In the genomic region with DNA sequence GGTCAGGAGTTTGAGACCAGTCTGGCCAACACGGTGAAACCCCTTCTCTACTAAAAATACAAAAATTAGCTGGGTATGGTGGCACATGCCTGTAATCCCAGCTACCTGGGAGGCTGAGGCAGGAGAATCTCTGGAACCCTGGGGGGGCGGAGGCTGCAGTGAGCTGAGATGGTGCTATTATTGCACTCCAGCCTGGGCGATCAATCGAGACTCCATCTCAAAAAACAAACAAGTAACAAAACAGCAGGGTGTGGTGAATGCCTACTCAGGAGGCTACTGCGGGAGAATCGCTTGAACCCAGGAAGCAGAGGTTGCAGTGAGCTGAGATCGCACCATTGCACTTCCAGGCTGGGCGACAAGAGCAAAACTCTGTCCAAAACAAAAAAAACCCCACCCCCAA, we compare ENCODE assay signal across 11 cellular contexts. TPM values are rescaled to one million over a fixed set of nuclear protein-coding genes. Genes with fewer than 3 reads are reported as not detected.
DNase-seq lines count a peak whose midpoint lies in the region; ATAC-seq, FAIRE-seq and TF ChIP-seq lines count a peak whose summit lies in the region.
"Not testable (repeated sequence)": the region's sequence is repeated elsewhere in the genome, so short reads cannot be mapped to it uniquely, and the experiment has no call there.
"Had no signal": no experiment of that assay in that cellular context is flagged by ENCODE, and none has a peak within 500 bp of the region (broad histone marks: within the 10 kb centered on the region; RNA-seq: fewer than 3 reads in every experiment).

No MANE protein-coding gene starts in this region.

- not testable (repeated sequence) for H3K9me3 Mint-ChIP-seq in activated CD8-positive, alpha-beta memory T cell treated with anti-CD3 and anti-CD28 coated beads, Interleukin-2, amount 10 ng/mL, durations not matched to agents 7 days and 5 days (ENCODE audit: low read depth); activated naive CD8-positive, alpha-beta T cell (ENCODE audit: low read depth); nephron

- H2BK5ac ChIP-seq in H1 (ENCODE audit: low read depth, low read length) = not testable (repeated sequence)

- not testable (repeated sequence) for H3K56ac ChIP-seq in H1 (replicated peaks; ENCODE audit: insufficient read length, low read depth, low read length)

- H4K5ac ChIP-seq in H1 (ENCODE audit: insufficient read length, low read depth, low read length) = not testable (repeated sequence)

- not testable (repeated sequence) for H3K36me3 Mint-ChIP-seq in T-helper 17 cell (ENCODE audit: low read depth)
- H3K36me3 Mint-ChIP-seq in activated CD8-positive, alpha-beta memory T cell treated with anti-CD3 and anti-CD28 coated beads, Interleukin-2, amount 10 ng/mL, durations not matched to agents 7 days and 5 days = peaks cover 67% of the 10 kb centered on the region
- H3K36me3 Mint-ChIP-seq in activated naive CD8-positive, alpha-beta T cell = peaks cover 28% of the 10 kb centered on the region
- peaks cover 69% of the 10 kb centered on the region for H3K36me3 Mint-ChIP-seq in nephron (ENCODE audit: low read depth)

- H3K23ac ChIP-seq in H1 (ENCODE audit: insufficient read length) = not testable (repeated sequence)

- H4K91ac ChIP-seq in H1 (replicated peaks; ENCODE audit: insufficient read length, low read length) = not testable (repeated sequence)

- H3K4ac ChIP-seq in H1 (replicated peaks; ENCODE audit: insufficient read length, low read depth, low read length) = not testable (repeated sequence)

- H3K9ac ChIP-seq in HCT116 (ENCODE audit: low read length) = 0 out of 2 replicates have a peak overlapping the region, but pooled peaks have one; percentile 1
- H3K9ac ChIP-seq in H1 (replicated peaks in 1 of 4; ENCODE audit: extremely low read depth in 1 of 4, low read depth in 3 of 4, low read length in 3 of 4) = not testable (repeated sequence)

- not testable (repeated sequence) for H3K9me2 ChIP-seq in HCT116 (ENCODE audit: insufficient read depth)

- not testable (repeated sequence) for TF ChIP-seq EP300 in H1 (IDR thresholded peaks at IDR 0.05; ENCODE audit: borderline replicate concordance in 1 of 2, low read depth in 2 of 2, low read length in 2 of 2); transverse colon (IDR thresholded peaks at IDR 0.05; ENCODE audit: low read depth)

- not testable (repeated sequence) for H3K4me2 ChIP-seq in HCT116 (ENCODE audit: low read length); H1 (ENCODE audit: insufficient read depth in 1 of 2, low read depth in 2 of 2, low read length in 2 of 2)

- not testable (repeated sequence) for TF ChIP-seq RAD21 in HCT116 (IDR thresholded peaks at IDR 0.05; ENCODE audit: low read depth); H1 (IDR thresholded peaks at IDR 0.05 in 1 of 2, conservative IDR thresholded peaks at IDR 0.05 in 1 of 2; ENCODE audit: low read depth in 2 of 2, low read length in 2 of 2)

- H4K8ac ChIP-seq in H1 (ENCODE audit: extremely low read depth, insufficient read depth, low read length) = not testable (repeated sequence)

- H4K20me1 ChIP-seq in HCT116 (ENCODE audit: insufficient read depth) (peaks cover 29% of the 10 kb centered on the region; the same call in 1 of the 2 replicates), H1 (replicated peaks in 1 of 2; ENCODE audit: control insufficient read depth in 1 of 2, insufficient read depth in 2 of 2, low read length in 2 of 2) (peaks cover 10 to 15% of the 10 kb centered on the region in 2 experiments)

- in situ Hi-C loops in transverse colon (cut with MboI; ENCODE audit: low pct_ligation_motif_present in 1 of 4, low pct_unique_long_range_greater_than_20kb in 1 of 4, low sequenced_read_pairs in 3 of 4) = not testable (repeated sequence)

- TF ChIP-seq POLR2A in HCT116 (IDR thresholded peaks at IDR 0.05; ENCODE audit: borderline replicate concordance, extremely low read depth, insufficient read depth, insufficient read length); H1 (IDR thresholded peaks at IDR 0.05; ENCODE audit: control extremely low read depth in 1 of 2, low read depth in 2 of 2, low read length in 2 of 2); transverse colon (IDR thresholded peaks at IDR 0.05): not testable (repeated sequence)

- H3K4me1 Mint-ChIP-seq in T-helper 17 cell (peaks cover 32% of the 10 kb centered on the region), nephron (peaks cover 43% of the 10 kb centered on the region)
- H3K4me1 Mint-ChIP-seq in activated CD8-positive, alpha-beta memory T cell treated with anti-CD3 and anti-CD28 coated beads, Interleukin-2, amount 10 ng/mL, durations not matched to agents 7 days and 5 days = peaks cover 67% of the 10 kb centered on the region
- H3K4me1 Mint-ChIP-seq in activated naive CD8-positive, alpha-beta T cell (ENCODE audit: low read depth) = peaks cover 60% of the 10 kb centered on the region

- 92% methylated on average over 8 of the region's 8 CpGs; no CpG with 5 or more reads in 1 of the 2 experiments for WGBS in H1 (ENCODE audit: extremely low coverage in 1 of 2, insufficient coverage in 1 of 2, insufficient read length in 1 of 2, insufficient replicate concordance in 2 of 2, low coverage in 1 of 2, low lambda C conversion rate in 2 of 2, missing lambda C conversion rate in 1 of 2), 2 experiments
- WGBS in transverse colon (ENCODE audit: low coverage in 1 of 2), 2 donors = 69 to 73% methylated on average over 2 to 8 of the region's 8 CpGs

- intact Hi-C loops in A673 (cut with micrococcal nuclease; ENCODE audit: unreplicated experiment) (loop anchor here (5.0 kb wide), 1 partner anchor 256 kb away; a partner anchor contains a TSS), HCT116 (cut with micrococcal nuclease) (loop anchor here (10.0 kb wide), 1 partner anchor 153 kb away; no protein-coding TSS in a partner anchor)
- intact Hi-C loops in transverse colon (cut with DNase I; ENCODE audit: low total_unique reads) = not testable (repeated sequence)

- BruUV-seq in A673 (replicated peaks; lab: Mats Ljungman, UMichigan); HCT116 (replicated peaks; lab: Mats Ljungman, UMichigan): not testable (repeated sequence)

- TF ChIP-seq CTCF in A673 (conservative IDR thresholded peaks at IDR 0.05; ENCODE audit: low read depth, low read length); HCT116 (IDR thresholded peaks at IDR 0.05 in 2 of 3, conservative IDR thresholded peaks at IDR 0.05 in 1 of 3; ENCODE audit: borderline replicate concordance in 1 of 3, insufficient read depth in 1 of 3, low read depth in 2 of 3, low read length in 2 of 3); H1 (IDR thresholded peaks at IDR 0.05; ENCODE audit: control extremely low read depth in 1 of 3, insufficient read depth in 1 of 3, low read depth in 1 of 3, low read length in 3 of 3); nephron (IDR thresholded peaks at IDR 0.05; ENCODE audit: unreplicated experiment in 3 of 3); transverse colon (IDR thresholded peaks at IDR 0.05): not testable (repeated sequence)

- H3K79me2 ChIP-seq in HCT116 (ENCODE audit: insufficient read depth, low read length) (peaks cover 51% of the 10 kb centered on the region), H1 (ENCODE audit: control insufficient read depth in 1 of 2, insufficient read depth in 2 of 2, low read length in 2 of 2) (peaks cover 13 to 40% of the 10 kb centered on the region in 2 experiments; a peak in 3 of 4 replicates)

- not testable (repeated sequence) for H3K79me1 ChIP-seq in H1 (ENCODE audit: low read depth, low read length)

- not testable (repeated sequence) for H2AK5ac ChIP-seq in H1 (ENCODE audit: low read depth, low read length)

- not testable (repeated sequence) for FAIRE-seq in H1 (lab: Jason Lieb, UNC)

- H3K14ac ChIP-seq in H1 (ENCODE audit: insufficient read length) = not testable (repeated sequence)

- H3K27me3 Mint-ChIP-seq in T-helper 17 cell; activated CD8-positive, alpha-beta memory T cell treated with anti-CD3 and anti-CD28 coated beads, Interleukin-2, amount 10 ng/mL, durations not matched to agents 7 days and 5 days; activated naive CD8-positive, alpha-beta T cell; nephron (ENCODE audit: low read depth): not testable (repeated sequence)

- H2AFZ ChIP-seq in HCT116 (ENCODE audit: low read depth, low read length, poor library complexity, severe bottlenecking); H1 (ENCODE audit: low read length): not testable (repeated sequence)

- not testable (repeated sequence) for H2BK120ac ChIP-seq in H1 (replicated peaks; ENCODE audit: low read depth, low read length)

- CTCF ChIA-PET in A673 (lab: Charles Lee); HCT116 (lab: Charles Lee); H1 (lab: Charles Lee; ENCODE audit: partially characterized antibody): not testable (repeated sequence)
- CTCF ChIA-PET in activated CD8-positive, alpha-beta memory T cell treated with anti-CD3 and anti-CD28 coated beads, Interleukin-2, amount 10 ng/mL, durations not matched to agents 7 days and 5 days (lab: Charles Lee) = interaction anchor here (1.4 to 1.8 kb wide), 2 partner anchors 10 to 368 kb away, joined by 5 read pairs; no protein-coding TSS in a partner anchor

- H3K4me3 ChIP-seq in A673 (ENCODE audit: low read depth, low read length, poor library complexity, severe bottlenecking); HCT116 (replicated peaks in 1 of 2; ENCODE audit: low read depth in 1 of 2, low read length in 2 of 2); H1 (ENCODE audit: extremely low read depth in 1 of 4, insufficient read depth in 2 of 4, low read depth in 3 of 4, low read length in 4 of 4); transverse colon: not testable (repeated sequence)

- DNase-seq in A673 (ENCODE audit: low spot score); HCT116 (ENCODE audit: low read depth, low spot score); T-helper 17 cell; activated CD8-positive, alpha-beta memory T cell treated with anti-CD3 and anti-CD28 coated beads, Interleukin-2, amount 10 ng/mL, durations not matched to agents 7 days and 5 days; H1 (ENCODE audit: low read depth in 1 of 2, low spot score in 2 of 2); transverse colon: not testable (repeated sequence)

- H3K27me3 ChIP-seq in A673 (replicated peaks; ENCODE audit: insufficient read depth, low read depth, low read length, poor library complexity); HCT116 (ENCODE audit: insufficient read depth, low read length); H1 (replicated peaks in 1 of 4; ENCODE audit: control insufficient read depth in 3 of 4, extremely low read depth in 1 of 4, insufficient read depth in 3 of 4, low read length in 3 of 4); transverse colon: not testable (repeated sequence)

- POLR2A ChIA-PET in A673 (lab: Charles Lee; ENCODE audit: low non-redundant PET); HCT116 (lab: Charles Lee): not testable (repeated sequence)
- POLR2A ChIA-PET in H1 (lab: Charles Lee; ENCODE audit: partially characterized antibody) = interaction anchor here (1.6 to 4.3 kb wide), 9 partner anchors 10 to 130 kb away, joined by 3 to 66 read pairs (median 16); a partner anchor contains a TSS

- not testable (repeated sequence) for H3K9me3 ChIP-seq in A673 (ENCODE audit: low read depth, low read length, poor library complexity, severe bottlenecking); HCT116 (ENCODE audit: control insufficient read depth in 1 of 2, insufficient read depth in 1 of 2, low read depth in 1 of 2, low read length in 2 of 2); T-helper 17 cell (ENCODE audit: control insufficient read depth, low read length, poor library complexity, severe bottlenecking); H1 (ENCODE audit: insufficient read depth in 2 of 2, low read depth in 1 of 2, low read length in 1 of 2); transverse colon

- peaks cover 12% of the 10 kb centered on the region for H3K23me2 ChIP-seq in H1 (ENCODE audit: low read depth, low read length)

- H2BK20ac ChIP-seq in H1 (ENCODE audit: low read length) = not testable (repeated sequence)

- H2BK15ac ChIP-seq in H1 (ENCODE audit: low read length) = not testable (repeated sequence)

- H3K4me1 ChIP-seq in A673 (ENCODE audit: insufficient read depth, low read length, poor library complexity, severe bottlenecking) (peaks cover 49% of the 10 kb centered on the region), HCT116 (ENCODE audit: control insufficient read depth in 1 of 2, insufficient read depth in 2 of 2, low read length in 2 of 2) (peaks cover 24 to 52% of the 10 kb centered on the region in 2 experiments; a peak in 3 of 4 replicates), H1 (replicated peaks in 1 of 4; ENCODE audit: control insufficient read depth in 3 of 4, insufficient read depth in 4 of 4, low read length in 3 of 4) (peaks cover 0 to 15% (median 3%) of the 10 kb centered on the region in 4 experiments; a peak in 4 of 7 replicates), transverse colon (peaks cover 11 to 57% (median 39%) of the 10 kb centered on the region in 4 donors)

- not testable (repeated sequence) for H3K4me3 Mint-ChIP-seq in T-helper 17 cell; activated CD8-positive, alpha-beta memory T cell treated with anti-CD3 and anti-CD28 coated beads, Interleukin-2, amount 10 ng/mL, durations not matched to agents 7 days and 5 days
- peak overlapping the region; percentile 99 for H3K4me3 Mint-ChIP-seq in activated naive CD8-positive, alpha-beta T cell
- peak overlapping the region; percentile 68 to 86 (median 80) for H3K4me3 Mint-ChIP-seq in nephron

- H3K27ac Mint-ChIP-seq in T-helper 17 cell = peak overlapping the region; percentile 80
- peak overlapping the region; percentile 62 for H3K27ac Mint-ChIP-seq in activated CD8-positive, alpha-beta memory T cell treated with anti-CD3 and anti-CD28 coated beads, Interleukin-2, amount 10 ng/mL, durations not matched to agents 7 days and 5 days
- H3K27ac Mint-ChIP-seq in activated naive CD8-positive, alpha-beta T cell = peak overlapping the region; percentile 88
- peak overlapping the region in 2 of 3 experiments; percentile 13 to 82 for H3K27ac Mint-ChIP-seq in nephron

- H3K36me3 ChIP-seq in A673 (ENCODE audit: insufficient read depth, low read length, poor library complexity, severe bottlenecking) (peaks cover 58% of the 10 kb centered on the region), HCT116 (ENCODE audit: control insufficient read depth in 1 of 2, insufficient read depth in 2 of 2, low read length in 2 of 2) (peaks cover 38 to 54% of the 10 kb centered on the region in 2 experiments), H1 (ENCODE audit: control insufficient read depth in 2 of 4, insufficient read depth in 4 of 4, low read length in 3 of 4) (peaks cover 27 to 56% (median 41%) of the 10 kb centered on the region in 4 experiments), transverse colon (peaks cover 0 to 41% (median 9%) of the 10 kb centered on the region in 4 donors)

- RAD21 ChIA-PET in HCT116 (lab: Charles Lee; ENCODE audit: low non-redundant PET in 1 of 2, low total read pairs in 2 of 2, uncharacterized antibody in 2 of 2, unreplicated experiment in 2 of 2) = not testable (repeated sequence)

- H2BK12ac ChIP-seq in H1 (ENCODE audit: low read depth, low read length) = not testable (repeated sequence)

- not testable (repeated sequence) for H3K18ac ChIP-seq in H1 (ENCODE audit: extremely low read depth, low read length)

- not testable (repeated sequence) for ATAC-seq in HCT116; T-helper 17 cell; activated CD8-positive, alpha-beta memory T cell treated with anti-CD3 and anti-CD28 coated beads, Interleukin-2, amount 10 ng/mL, durations not matched to agents 7 days and 5 days

- H3K27ac ChIP-seq in A673 (ENCODE audit: low read depth, low read length, poor library complexity, severe bottlenecking) (peak overlapping the region; percentile 91), HCT116 (ENCODE audit: low read depth, low read length) (peak overlapping the region; percentile 80; the same call in 1 of the 2 replicates), transverse colon (peak overlapping the region in 3 of 4 donors; percentile 85 to 87 (median 86))
- H3K27ac ChIP-seq in H1 (ENCODE audit: low read depth, low read length) = not testable (repeated sequence)

RNA-seq across cellular contexts. Expression of a gene that starts 4.9 kb away (rescaled TPM):
- total RNA-seq in A673 (2021) = 1,604 and 1,668 TPM in 2 replicates
- total RNA-seq in HCT116 (2021; ENCODE audit: unreplicated experiment) = 2,603 TPM
- polyA plus RNA-seq in HCT116 (2012) = 6,155 and 6,671 TPM in 2 replicates
- total RNA-seq in T-helper 17 cell = 1,000 to 10,000 TPM; 2,731 to 2,885 TPM
- 1,000 to 10,000 TPM; 1,612 to 1,903 TPM for total RNA-seq in activated CD8-positive, alpha-beta memory T cell treated with anti-CD3 and anti-CD28 coated beads, Interleukin-2, amount 10 ng/mL, durations not matched to agents 7 days and 5 days
- 1,963 and 1,980 TPM in 2 replicates for total RNA-seq in H1 (2021; fragmentation: NEBNext Ultra II Directional; extraction: Animal tissue kit (Norgen Biotek cat#: 25700))
- polyA plus RNA-seq in H1 (2011; rRNA removed) = 1,277 and 2,554 TPM in 2 replicates
- 4,614 TPM for polyA plus RNA-seq in H1 (2011; cell fraction: cytosol; rRNA removed)
- polyA plus RNA-seq in H1 (2011; cell fraction: nucleus; rRNA removed) = 1,124 TPM
- polyA plus RNA-seq in H1 (2012, experiment 1 of 2) = 3,459 to 5,414 TPM (median 3,765 TPM) in 4 replicates
- 5,853 TPM for polyA plus RNA-seq in H1 (2012, experiment 2 of 2)
- 6,093 TPM for polyA plus RNA-seq in H1 (2013, experiment 1 of 2)
- polyA plus RNA-seq in H1 (2013, experiment 2 of 2) = 5,996 TPM
- polyA minus RNA-seq in H1 (2011; rRNA and poly(A)+ RNA removed) = 979 and 1,967 TPM in 2 replicates
- 386 TPM for polyA minus RNA-seq in H1 (2011; cell fraction: cytosol; rRNA and poly(A)+ RNA removed)
- polyA minus RNA-seq in H1 (2011; cell fraction: nucleus; rRNA and poly(A)+ RNA removed) = 791 TPM
- total RNA-seq in transverse colon = 1,000 to 10,000 TPM in 3 of 4 donors, 100 to 1,000 TPM in 1; 714 to 2,921 (median 2,064) TPM

RNA-seq across cellular contexts. Expression of a gene that starts 19.5 kb away (rescaled TPM):
- total RNA-seq in A673 (2021) (not detected in 2 replicates), HCT116 (2021; ENCODE audit: unreplicated experiment) (not detected), T-helper 17 cell (under 1 TPM; 0.52 to 0.62 TPM), transverse colon (not detected)
- 0.01 TPM in 1 of 2 replicates, not detected in the other for polyA plus RNA-seq in HCT116 (2012)
- under 1 TPM; 0.12 to 0.20 TPM for total RNA-seq in activated CD8-positive, alpha-beta memory T cell treated with anti-CD3 and anti-CD28 coated beads, Interleukin-2, amount 10 ng/mL, durations not matched to agents 7 days and 5 days
- total RNA-seq in H1 (2021; fragmentation: NEBNext Ultra II Directional; extraction: Animal tissue kit (Norgen Biotek cat#: 25700)) = not detected in 2 replicates
- polyA plus RNA-seq in H1 (2011; rRNA removed) = not detected in 2 replicates
- not detected for polyA plus RNA-seq in H1 (2011; cell fraction: cytosol; rRNA removed)
- polyA plus RNA-seq in H1 (2011; cell fraction: nucleus; rRNA removed) = not detected
- 0.05 to 0.08 TPM in 2 of 4 replicates, not detected in the others for polyA plus RNA-seq in H1 (2012, experiment 1 of 2)
- polyA plus RNA-seq in H1 (2012, experiment 2 of 2) = not detected
- polyA plus RNA-seq in H1 (2013, experiment 1 of 2) = 0.04 TPM
- polyA plus RNA-seq in H1 (2013, experiment 2 of 2) = 0.06 TPM
- not detected in 2 replicates for polyA minus RNA-seq in H1 (2011; rRNA and poly(A)+ RNA removed)
- not detected for polyA minus RNA-seq in H1 (2011; cell fraction: cytosol; rRNA and poly(A)+ RNA removed)
- not detected for polyA minus RNA-seq in H1 (2011; cell fraction: nucleus; rRNA and poly(A)+ RNA removed)
- total RNA-seq: HT1080, Peyer's patch had no signal

RNA-seq across cellular contexts. Expression of a gene that starts 38.5 kb away (rescaled TPM):
- total RNA-seq in A673 (2021) = not detected in 2 replicates
- not detected for total RNA-seq in HCT116 (2021; ENCODE audit: unreplicated experiment)
- not detected in 2 replicates for polyA plus RNA-seq in HCT116 (2012)
- not detected for total RNA-seq in T-helper 17 cell
- total RNA-seq in activated CD8-positive, alpha-beta memory T cell treated with anti-CD3 and anti-CD28 coated beads, Interleukin-2, amount 10 ng/mL, durations not matched to agents 7 days and 5 days = not detected
- total RNA-seq in H1 (2021; fragmentation: NEBNext Ultra II Directional; extraction: Animal tissue kit (Norgen Biotek cat#: 25700)) = not detected in 2 replicates
- not detected in 2 replicates for polyA plus RNA-seq in H1 (2011; rRNA removed)
- polyA plus RNA-seq in H1 (2011; cell fraction: cytosol; rRNA removed) = not detected
- not detected for polyA plus RNA-seq in H1 (2011; cell fraction: nucleus; rRNA removed)
- not detected in 4 replicates for polyA plus RNA-seq in H1 (2012, experiment 1 of 2)
- not detected for polyA plus RNA-seq in H1 (2012, experiment 2 of 2)
- not detected for polyA plus RNA-seq in H1 (2013, experiment 1 of 2)
- polyA plus RNA-seq in H1 (2013, experiment 2 of 2) = not detected
- not detected in 2 replicates for polyA minus RNA-seq in H1 (2011; rRNA and poly(A)+ RNA removed)
- polyA minus RNA-seq in H1 (2011; cell fraction: cytosol; rRNA and poly(A)+ RNA removed) = not detected
- polyA minus RNA-seq in H1 (2011; cell fraction: nucleus; rRNA and poly(A)+ RNA removed) = not detected
- total RNA-seq in transverse colon = not detected
- total RNA-seq: CD8-positive, alpha-beta T cell; HT1080; Peyer's patch had no signal

RNA-seq across cellular contexts. Expression of a gene that starts 57.6 kb away (rescaled TPM):
- total RNA-seq in A673 (2021) = 71.1 and 76.5 TPM in 2 replicates
- total RNA-seq in HCT116 (2021; ENCODE audit: unreplicated experiment) = 39.2 TPM
- polyA plus RNA-seq in HCT116 (2012) = 28.8 and 29.8 TPM in 2 replicates
- total RNA-seq in T-helper 17 cell = 100 to 1,000 TPM; 259 to 267 TPM
- total RNA-seq in activated CD8-positive, alpha-beta memory T cell treated with anti-CD3 and anti-CD28 coated beads, Interleukin-2, amount 10 ng/mL, durations not matched to agents 7 days and 5 days = 10 to 100 TPM; 58.8 to 59.0 TPM
- 31.3 and 32.9 TPM in 2 replicates for total RNA-seq in H1 (2021; fragmentation: NEBNext Ultra II Directional; extraction: Animal tissue kit (Norgen Biotek cat#: 25700))
- polyA plus RNA-seq in H1 (2011; rRNA removed) = 31.1 and 31.2 TPM in 2 replicates
- polyA plus RNA-seq in H1 (2011; cell fraction: cytosol; rRNA removed) = 24.0 TPM
- 25.5 TPM for polyA plus RNA-seq in H1 (2011; cell fraction: nucleus; rRNA removed)
- polyA plus RNA-seq in H1 (2012, experiment 1 of 2) = 16.9 to 24.7 TPM (median 18.6 TPM) in 4 replicates
- polyA plus RNA-seq in H1 (2012, experiment 2 of 2) = 8.4 TPM
- 21.6 TPM for polyA plus RNA-seq in H1 (2013, experiment 1 of 2)
- polyA plus RNA-seq in H1 (2013, experiment 2 of 2) = 22.6 TPM
- 20.7 and 24.7 TPM in 2 replicates for polyA minus RNA-seq in H1 (2011; rRNA and poly(A)+ RNA removed)
- 19.1 TPM for polyA minus RNA-seq in H1 (2011; cell fraction: cytosol; rRNA and poly(A)+ RNA removed)
- 39.1 TPM for polyA minus RNA-seq in H1 (2011; cell fraction: nucleus; rRNA and poly(A)+ RNA removed)
- 10 to 100 TPM; 28.3 to 82.4 (median 77.2) TPM for total RNA-seq in transverse colon
